ENCODE assay signal across 1 cellular context in the genomic region with DNA sequence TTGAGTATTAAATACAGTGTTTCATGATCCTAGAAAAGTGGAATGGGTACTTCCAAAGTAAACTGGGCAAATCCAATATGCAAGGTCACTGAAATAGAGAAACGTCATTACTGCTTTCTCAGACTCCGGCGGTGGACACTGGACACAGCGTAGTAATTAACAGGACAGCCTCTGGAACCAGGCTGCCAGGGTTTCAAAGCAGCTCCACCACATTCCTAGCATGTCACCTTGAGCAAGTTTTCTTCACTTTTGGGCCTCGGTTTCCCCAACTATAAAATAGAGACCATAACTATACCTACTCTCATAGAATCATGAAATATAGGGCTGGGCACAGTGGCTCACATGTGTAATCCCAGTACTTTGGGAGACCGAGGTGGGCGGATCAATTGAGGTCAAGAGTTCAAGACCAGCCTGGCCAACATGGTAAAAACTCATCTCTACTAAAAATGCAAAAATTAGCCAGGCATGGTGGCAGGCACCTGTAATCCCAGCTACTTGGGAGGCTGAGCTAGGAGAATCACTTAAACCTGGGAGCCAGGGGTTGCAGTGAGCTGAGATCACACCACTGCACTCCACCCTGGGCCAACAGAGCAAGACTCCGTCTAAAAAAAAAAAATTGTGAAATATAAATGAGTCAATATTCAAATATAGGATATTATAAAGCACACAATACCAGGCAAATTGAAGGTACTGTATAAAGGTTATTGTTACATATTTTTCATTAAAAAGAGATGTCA.
TF ChIP-seq lines count a peak whose summit lies in the region.

No MANE protein-coding gene starts in this region.

TF ChIP-seq in HepG2, 621 proteins besides CTCF, POLR2A, EP300 and RAD21:
- TF ChIP-seq PLRG1 (conservative IDR thresholded peaks at IDR 0.05) (no peak), SMARCE1 (IDR thresholded peaks at IDR 0.05; ENCODE audit: borderline replicate concordance) (no peak), GABPA (IDR thresholded peaks at IDR 0.05; ENCODE audit: low read depth, low read length) (no peak), GABPA (CRISPR knock-in tag; IDR thresholded peaks at IDR 0.05; ENCODE audit: low read depth) (no peak), ZNF547 (CRISPR knock-in tag; IDR thresholded peaks at IDR 0.05) (0 out of 2 replicates have a peak, but pooled peaks have one; percentile 28), ARNTL (CRISPR knock-in tag; IDR thresholded peaks at IDR 0.05) (no peak), MXI1 (IDR thresholded peaks at IDR 0.05; ENCODE audit: borderline replicate concordance, low read depth, low read length) (no peak), ZSCAN30 (CRISPR knock-in tag; IDR thresholded peaks at IDR 0.05) (no peak), HNRNPLL (IDR thresholded peaks at IDR 0.05; ENCODE audit: low read depth, low read length, poor library complexity, severe bottlenecking) (no peak), ZMYM3 (CRISPR knock-in tag; IDR thresholded peaks at IDR 0.05) (peak; percentile 73; the same call in 1 of the 2 replicates), HMGA1 (CRISPR knock-in tag; conservative IDR thresholded peaks at IDR 0.05) (no peak), ZNF121 (CRISPR knock-in tag; IDR thresholded peaks at IDR 0.05) (peak; percentile 42; the same call in 1 of the 2 replicates), RARA (CRISPR knock-in tag; IDR thresholded peaks at IDR 0.05) (0 out of 2 replicates have a peak, but pooled peaks have one; percentile 28), POGZ (CRISPR knock-in tag; IDR thresholded peaks at IDR 0.05) (0 out of 2 replicates have a peak, but pooled peaks have one; percentile 48), SMAD1 (CRISPR knock-in tag; IDR thresholded peaks at IDR 0.05; ENCODE audit: borderline replicate concordance, low read depth) (no peak), RBM22 (optimal IDR thresholded peaks at IDR 0.05; ENCODE audit: low read length) (peak; percentile 51), SAP130 (CRISPR knock-in tag; IDR thresholded peaks at IDR 0.05; ENCODE audit: low read depth) (0 out of 2 replicates have a peak, but pooled peaks have one; percentile 12), ZSCAN22 (CRISPR knock-in tag; IDR thresholded peaks at IDR 0.05) (no peak), ZNF501 (CRISPR knock-in tag; IDR thresholded peaks at IDR 0.05) (0 out of 2 replicates have a peak, but pooled peaks have one; percentile 21), NR2F1 (CRISPR knock-in tag; IDR thresholded peaks at IDR 0.05) (peak in 1 of 2 experiments; percentile 23; a peak in 1 of 4 replicates), ZBTB38 (CRISPR knock-in tag; IDR thresholded peaks at IDR 0.05) (peak; percentile 37; the same call in 1 of the 2 replicates)
- TF ChIP-seq, protein P1, sequence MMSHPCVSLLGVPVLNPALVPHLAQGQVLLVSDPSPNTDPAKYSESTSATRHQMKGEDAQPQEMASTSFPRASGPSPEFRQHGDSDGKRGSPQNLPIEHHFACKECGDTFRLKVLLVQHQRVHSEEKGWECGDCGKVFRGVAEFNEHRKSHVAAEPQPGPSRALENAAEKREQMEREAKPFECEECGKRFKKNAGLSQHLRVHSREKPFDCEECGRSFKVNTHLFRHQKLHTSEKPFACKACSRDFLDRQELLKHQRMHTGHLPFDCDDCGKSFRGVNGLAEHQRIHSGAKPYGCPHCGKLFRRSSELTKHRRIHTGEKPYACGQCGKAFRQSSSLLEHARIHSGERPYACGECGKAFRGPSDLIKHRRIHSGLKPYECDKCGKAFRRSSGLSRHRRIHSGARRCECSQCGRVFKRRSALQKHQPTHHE (CRISPR knock-in tag; IDR thresholded peaks at IDR 0.05; ENCODE audit: borderline replicate concordance): no peak
- TF ChIP-seq, protein P2, sequence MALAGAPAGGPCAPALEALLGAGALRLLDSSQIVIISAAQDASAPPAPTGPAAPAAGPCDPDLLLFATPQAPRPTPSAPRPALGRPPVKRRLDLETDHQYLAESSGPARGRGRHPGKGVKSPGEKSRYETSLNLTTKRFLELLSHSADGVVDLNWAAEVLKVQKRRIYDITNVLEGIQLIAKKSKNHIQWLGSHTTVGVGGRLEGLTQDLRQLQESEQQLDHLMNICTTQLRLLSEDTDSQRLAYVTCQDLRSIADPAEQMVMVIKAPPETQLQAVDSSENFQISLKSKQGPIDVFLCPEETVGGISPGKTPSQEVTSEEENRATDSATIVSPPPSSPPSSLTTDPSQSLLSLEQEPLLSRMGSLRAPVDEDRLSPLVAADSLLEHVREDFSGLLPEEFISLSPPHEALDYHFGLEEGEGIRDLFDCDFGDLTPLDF (CRISPR knock-in tag; IDR thresholded peaks at IDR 0.05): no peak
- TF ChIP-seq, protein P3, sequence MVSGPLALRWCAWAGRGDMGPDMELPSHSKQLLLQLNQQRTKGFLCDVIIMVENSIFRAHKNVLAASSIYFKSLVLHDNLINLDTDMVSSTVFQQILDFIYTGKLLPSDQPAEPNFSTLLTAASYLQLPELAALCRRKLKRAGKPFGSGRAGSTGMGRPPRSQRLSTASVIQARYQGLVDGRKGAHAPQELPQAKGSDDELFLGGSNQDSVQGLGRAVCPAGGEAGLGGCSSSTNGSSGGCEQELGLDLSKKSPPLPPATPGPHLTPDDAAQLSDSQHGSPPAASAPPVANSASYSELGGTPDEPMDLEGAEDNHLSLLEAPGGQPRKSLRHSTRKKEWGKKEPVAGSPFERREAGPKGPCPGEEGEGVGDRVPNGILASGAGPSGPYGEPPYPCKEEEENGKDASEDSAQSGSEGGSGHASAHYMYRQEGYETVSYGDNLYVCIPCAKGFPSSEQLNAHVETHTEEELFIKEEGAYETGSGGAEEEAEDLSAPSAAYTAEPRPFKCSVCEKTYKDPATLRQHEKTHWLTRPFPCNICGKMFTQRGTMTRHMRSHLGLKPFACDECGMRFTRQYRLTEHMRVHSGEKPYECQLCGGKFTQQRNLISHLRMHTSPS (CRISPR knock-in tag; IDR thresholded peaks at IDR 0.05; ENCODE audit: low read depth): no peak
- TF ChIP-seq, protein P4, sequence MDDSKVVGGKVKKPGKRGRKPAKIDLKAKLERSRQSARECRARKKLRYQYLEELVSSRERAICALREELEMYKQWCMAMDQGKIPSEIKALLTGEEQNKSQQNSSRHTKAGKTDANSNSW (CRISPR knock-in tag; IDR thresholded peaks at IDR 0.05; ENCODE audit: borderline replicate concordance): no peak
